In the genomic region with DNA sequence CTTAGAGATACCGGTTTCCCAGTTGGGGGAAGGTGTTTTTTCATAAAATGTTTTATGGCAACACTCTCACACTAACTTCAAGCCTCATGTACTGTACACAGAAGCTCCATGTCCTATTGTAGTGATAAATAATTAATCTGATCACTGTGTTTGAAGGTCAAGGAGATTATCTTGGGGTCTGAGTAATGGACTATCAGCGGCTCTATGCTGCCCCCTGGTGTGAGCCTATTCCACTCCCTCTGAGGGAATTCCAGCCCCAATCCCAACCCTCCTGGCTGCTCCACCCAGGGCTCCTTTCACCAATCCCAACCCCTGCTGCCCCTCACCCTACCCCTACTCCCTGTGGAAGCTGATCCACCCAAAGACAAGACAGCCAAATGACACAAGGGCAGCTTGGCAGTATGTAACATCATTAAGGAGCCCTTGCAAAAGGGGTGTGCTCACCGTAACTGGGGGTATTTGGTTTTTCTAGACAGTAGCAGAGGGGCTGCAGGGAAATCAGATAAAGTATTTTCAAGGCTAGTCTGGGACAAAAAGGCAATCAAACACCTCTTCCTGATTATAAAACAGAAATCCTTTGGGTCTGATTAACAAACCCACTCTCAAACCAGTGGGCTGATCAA, we compare ENCODE assay signal across 8 cellular contexts. TPM values are rescaled to one million over a fixed set of nuclear protein-coding genes. Genes with fewer than 3 reads are reported as not detected.
DNase-seq lines count a peak whose midpoint lies in the region; ATAC-seq, FAIRE-seq and TF ChIP-seq lines count a peak whose summit lies in the region.

No MANE protein-coding gene starts in this region.

- peak; percentile 92 for FAIRE-seq in GM12878 (lab: Jason Lieb, UNC)

- ATAC-seq in CD4-positive, CD25-positive, alpha-beta regulatory T cell (ENCODE audit: low read depth in 2 of 2): no peak
- peak; percentile 76 for ATAC-seq in GM12878

- RAD21 ChIA-PET in GM12878 (lab: Charles Lee; ENCODE audit: unreplicated experiment): interaction anchor here (0.8 to 2.4 kb wide), 7 partner anchors 30 to 97 kb away, joined by 3 to 11 read pairs (median 4); no protein-coding TSS in a partner anchor

- H3K27me3 ChIP-seq in CD4-positive, CD25-positive, alpha-beta regulatory T cell (ENCODE audit: control insufficient read depth, insufficient read depth, low read length): no peaks in the 10 kb centered on the region
- no peaks in the 10 kb centered on the region for H3K27me3 ChIP-seq in GM12878 (replicated peaks in 1 of 2; ENCODE audit: control insufficient read depth in 2 of 2, insufficient read depth in 2 of 2, low read length in 1 of 2)

- H3K9me3 Mint-ChIP-seq in CD4-positive, CD25-positive, alpha-beta regulatory T cell: no peaks in the 10 kb centered on the region

- no peak overlapping the region for H3K4me2 ChIP-seq in GM12878 (ENCODE audit: control insufficient read depth, insufficient read depth)

- CTCF ChIA-PET in GM12878 (lab: Yijun Ruan, JAX): interaction anchor here (0.6 to 5.5 kb wide), 24 partner anchors 8 to 210 kb away, joined by 3 to 124 read pairs (median 4); a partner anchor contains a TSS

- H3K27ac ChIP-seq in CD4-positive, CD25-positive, alpha-beta regulatory T cell (ENCODE audit: insufficient read depth, low read length, poor library complexity, severe bottlenecking): no peak overlapping the region
- H3K27ac ChIP-seq in GM12878 (ENCODE audit: control insufficient read depth, insufficient read depth): no peak overlapping the region

- SMC1A ChIA-PET in GM12878 (lab: Charles Lee; ENCODE audit: uncharacterized antibody, unreplicated experiment): interaction anchor here (0.6 to 5.1 kb wide), 15 partner anchors 15 to 213 kb away, joined by 3 to 73 read pairs (median 4); no protein-coding TSS in a partner anchor

- WGBS in GM12878 (ENCODE audit: insufficient coverage, insufficient replicate concordance, low lambda C conversion rate, missing lambda C conversion rate): 31% methylated on average over 3 of the region's 3 CpGs

- no peaks in the 10 kb centered on the region for H4K20me1 ChIP-seq in GM12878 (ENCODE audit: control insufficient read depth, insufficient read depth)

- peaks cover 5% of the 10 kb centered on the region for H3K79me2 ChIP-seq in GM12878 (ENCODE audit: control insufficient read depth, insufficient read depth, low read length)

- no peak overlapping the region for H2AFZ ChIP-seq in GM12878 (ENCODE audit: control insufficient read depth, low read depth, low read length)

- no peak overlapping the region for H3K4me3 Mint-ChIP-seq in CD4-positive, CD25-positive, alpha-beta regulatory T cell

- no peaks in the 10 kb centered on the region for H3K4me1 ChIP-seq in CD4-positive, CD25-positive, alpha-beta regulatory T cell (ENCODE audit: control insufficient read depth, insufficient read depth, low read length, poor library complexity, severe bottlenecking)
- H3K4me1 ChIP-seq in GM12878 (ENCODE audit: control insufficient read depth, insufficient read depth, low read length): no peaks in the 10 kb centered on the region

- H3K36me3 ChIP-seq in CD4-positive, CD25-positive, alpha-beta regulatory T cell (ENCODE audit: control insufficient read depth, insufficient read depth, low read length): peaks cover 57% of the 10 kb centered on the region
- H3K36me3 ChIP-seq in GM12878 (ENCODE audit: control insufficient read depth in 2 of 2, insufficient read depth in 2 of 2, low read length in 1 of 2): peaks cover 30 to 45% of the 10 kb centered on the region in 2 experiments

- intact Hi-C loops in GM12878 (cut with micrococcal nuclease; ENCODE audit: unreplicated experiment): loop anchor here (1.0 kb wide), 2 partner anchors 63 to 97 kb away; no protein-coding TSS in a partner anchor

- peak overlapping the region in 1 of 3 donors; percentile 71 for H3K27ac Mint-ChIP-seq in CD4-positive, CD25-positive, alpha-beta regulatory T cell

- peak; percentile 10 to 24 (median 23) for DNase-seq in CD4-positive, CD25-positive, alpha-beta regulatory T cell
- DNase-seq in HCEC 1CT: peak; percentile 15
- peak; percentile 13 for DNase-seq in RPMI8226
- no peak for DNase-seq in GM12878 (ENCODE audit: low read depth, low spot score)
- DNase-seq in islet precursor cell: peak; percentile 90
- DNase-seq in stimulated activated CD4-positive, alpha-beta T cell treated with anti-CD3 and anti-CD28 coated beads, Interleukin-4, amount 100 ng/mL, for 4 hours: peak; percentile 7 to 55
- no peak for DNase-seq in SKM-1 treated with dmso at 0.1 percent for 144 hours (lab: John Stamatoyannopoulos, UW; ENCODE audit: unreplicated experiment)
- no peak for DNase-seq in SIG-M5 (lab: John Stamatoyannopoulos, UW)

- TF ChIP-seq EP300 in GM12878 (IDR thresholded peaks at IDR 0.05; ENCODE audit: borderline replicate concordance in 1 of 2, control insufficient read depth in 1 of 2, low read depth in 2 of 2, low read length in 2 of 2): no peak

- peaks cover 0 to 7% (median 4%) of the 10 kb centered on the region in 4 donors for H3K4me1 Mint-ChIP-seq in CD4-positive, CD25-positive, alpha-beta regulatory T cell

- H3K4me3 ChIP-seq in CD4-positive, CD25-positive, alpha-beta regulatory T cell (ENCODE audit: low read depth, low read length): no peak overlapping the region
- no peak overlapping the region for H3K4me3 ChIP-seq in GM12878

- no peak overlapping the region for H3K9ac ChIP-seq in GM12878 (ENCODE audit: control insufficient read depth, insufficient read depth, low read length)

- TF ChIP-seq POLR2A in GM12878 (IDR thresholded peaks at IDR 0.05; ENCODE audit: low read depth, low read length): no peak

- no TSS peak for BruUV-seq in GM12878 (replicated peaks; lab: Mats Ljungman, UMichigan)

- H3K36me3 Mint-ChIP-seq in CD4-positive, CD25-positive, alpha-beta regulatory T cell: peaks cover 46% of the 10 kb centered on the region

- POLR2A ChIA-PET in GM12878 (lab: Charles Lee): no interaction called here

- TF ChIP-seq CTCF in GM12878 (IDR thresholded peaks at IDR 0.05 in 2 of 3, conservative IDR thresholded peaks at IDR 0.05 in 1 of 3; ENCODE audit: control insufficient read depth in 2 of 3, extremely low read depth in 1 of 3, insufficient read depth in 1 of 3, low read depth in 3 of 3, low read length in 3 of 3): peak; percentile 69 to 82 (median 81)

- no peaks in the 10 kb centered on the region for H3K9me3 ChIP-seq in CD4-positive, CD25-positive, alpha-beta regulatory T cell (ENCODE audit: control insufficient read depth in 2 of 2, low read length in 2 of 2)
- no peaks in the 10 kb centered on the region for H3K9me3 ChIP-seq in GM12878 (replicated peaks; ENCODE audit: control insufficient read depth, insufficient read depth, low read length)

- peak; percentile 68 for TF ChIP-seq RAD21 in GM12878 (IDR thresholded peaks at IDR 0.05; ENCODE audit: insufficient read depth, low read depth, low read length)

- H3K27me3 Mint-ChIP-seq in CD4-positive, CD25-positive, alpha-beta regulatory T cell: no peaks in the 10 kb centered on the region

- in situ Hi-C loops in GM12878 (cut with MboI): loop anchor here (5.0 kb wide), 2 partner anchors 59 to 94 kb away; no protein-coding TSS in a partner anchor

RNA-seq across cellular contexts. Expression of a gene that starts 22.3 kb away (rescaled TPM):
- 44.6 TPM for total RNA-seq in CD4-positive, CD25-positive, alpha-beta regulatory T cell
- 10 to 100 TPM; 12.0 to 16.1 (median 13.6) TPM for polyA plus RNA-seq in CD4-positive, CD25-positive, alpha-beta regulatory T cell
- total RNA-seq in GM12878 (2013; cell fraction: nucleolus; rRNA removed): 182 and 200 TPM in 2 replicates
- total RNA-seq in GM12878 (2014; rRNA removed) (36.7 and 38.5 TPM in 2 replicates), GM12878 (2014; rRNA removed; fragmentation: Illumina TruSeq; extraction: Trizol) (24.2 and 25.7 TPM in 2 replicates), GM12878 (2021) (34.2 and 35.2 TPM in 2 replicates)
- 19.5 TPM for polyA plus RNA-seq in GM12878 (2011; ENCODE audit: low read depth)
- polyA plus RNA-seq in GM12878 (2011; rRNA removed) (36.5 and 52.5 TPM in 2 replicates), GM12878 (2014; fragmentation: Illumina TruSeq; extraction: Trizol) (27.3 and 31.1 TPM in 2 replicates), GM12878 (2014; fragmentation: Nextera tagmentation; extraction: Ambion mirVana) (10 to 100 TPM; 11.7 to 12.3 TPM), GM12878 (2014; rRNA removed) (32.4 and 34.4 TPM in 2 replicates), GM12878 (2016; fragmentation: Nextera tagmentation; extraction: Ambion mirVana) (10 to 100 TPM; 28.7 to 30.5 TPM)
- polyA plus RNA-seq in GM12878 (2011; cell fraction: cytosol; rRNA removed): 35.8 and 37.7 TPM in 2 replicates
- polyA plus RNA-seq in GM12878 (2011; cell fraction: nucleus; rRNA removed): 119 and 130 TPM in 2 replicates
- 26.4 and 30.0 TPM in 2 replicates for polyA plus RNA-seq in GM12878 (2012)
- polyA minus RNA-seq in GM12878 (2011; rRNA and poly(A)+ RNA removed): 40.2 and 41.4 TPM in 2 replicates
- 14.2 and 15.0 TPM in 2 replicates for polyA minus RNA-seq in GM12878 (2011; cell fraction: cytosol; rRNA and poly(A)+ RNA removed)
- polyA minus RNA-seq in GM12878 (2011; cell fraction: nucleus; rRNA and poly(A)+ RNA removed): 43.3 and 49.2 TPM in 2 replicates

RNA-seq across cellular contexts. Expression of a gene that starts 22.4 kb away (rescaled TPM):
- total RNA-seq in CD4-positive, CD25-positive, alpha-beta regulatory T cell: 27.3 TPM
- 10 to 100 TPM; 25.5 to 34.7 (median 29.1) TPM for polyA plus RNA-seq in CD4-positive, CD25-positive, alpha-beta regulatory T cell
- total RNA-seq in GM12878 (2013; cell fraction: nucleolus; rRNA removed): 14.9 and 17.6 TPM in 2 replicates
- 17.2 and 17.7 TPM in 2 replicates for total RNA-seq in GM12878 (2014; rRNA removed)
- 21.2 and 26.4 TPM in 2 replicates for total RNA-seq in GM12878 (2014; rRNA removed; fragmentation: Illumina TruSeq; extraction: Trizol)
- total RNA-seq in GM12878 (2021): 27.5 and 32.9 TPM in 2 replicates
- 9.4 TPM for polyA plus RNA-seq in GM12878 (2011; ENCODE audit: low read depth)
- 50.5 and 55.9 TPM in 2 replicates for polyA plus RNA-seq in GM12878 (2011; rRNA removed)
- 20.4 and 32.3 TPM in 2 replicates for polyA plus RNA-seq in GM12878 (2011; cell fraction: cytosol; rRNA removed)
- polyA plus RNA-seq in GM12878 (2011; cell fraction: nucleus; rRNA removed): 16.9 and 17.7 TPM in 2 replicates
- polyA plus RNA-seq in GM12878 (2012): 9.4 and 18.9 TPM in 2 replicates
- 31.5 and 41.6 TPM in 2 replicates for polyA plus RNA-seq in GM12878 (2014; fragmentation: Illumina TruSeq; extraction: Trizol)
- 10 to 100 TPM in 1 of 2 experiments, 1 to 10 TPM in 1; 4.1 to 15.4 TPM for polyA plus RNA-seq in GM12878 (2014; fragmentation: Nextera tagmentation; extraction: Ambion mirVana)
- 22.3 and 27.4 TPM in 2 replicates for polyA plus RNA-seq in GM12878 (2014; rRNA removed)
- polyA plus RNA-seq in GM12878 (2016; fragmentation: Nextera tagmentation; extraction: Ambion mirVana): 10 to 100 TPM; 42.9 to 50.6 TPM
- polyA minus RNA-seq in GM12878 (2011; rRNA and poly(A)+ RNA removed): 30.7 and 36.9 TPM in 2 replicates
- polyA minus RNA-seq in GM12878 (2011; cell fraction: cytosol; rRNA and poly(A)+ RNA removed): 7.6 and 9.1 TPM in 2 replicates
- polyA minus RNA-seq in GM12878 (2011; cell fraction: nucleus; rRNA and poly(A)+ RNA removed): 4.8 and 7.7 TPM in 2 replicates

RNA-seq across cellular contexts. Expression of a gene that starts 32.2 kb away (rescaled TPM):
- 4.3 TPM for total RNA-seq in CD4-positive, CD25-positive, alpha-beta regulatory T cell
- 1 to 10 TPM; 3.1 to 8.5 (median 4.4) TPM for polyA plus RNA-seq in CD4-positive, CD25-positive, alpha-beta regulatory T cell
- total RNA-seq in GM12878 (2013; cell fraction: nucleolus; rRNA removed): 8.5 and 10.4 TPM in 2 replicates
- total RNA-seq in GM12878 (2014; rRNA removed) (10.4 and 10.8 TPM in 2 replicates), GM12878 (2014; rRNA removed; fragmentation: Illumina TruSeq; extraction: Trizol) (5.0 and 5.3 TPM in 2 replicates), GM12878 (2021) (10.6 TPM in 2 replicates)
- polyA plus RNA-seq in GM12878 (2011; ENCODE audit: low read depth): 2.3 TPM
- polyA plus RNA-seq in GM12878 (2011; rRNA removed) (6.2 and 7.7 TPM in 2 replicates), GM12878 (2014; fragmentation: Illumina TruSeq; extraction: Trizol) (3.5 and 5.1 TPM in 2 replicates), GM12878 (2014; fragmentation: Nextera tagmentation; extraction: Ambion mirVana) (1 to 10 TPM; 1.6 to 2.3 TPM), GM12878 (2014; rRNA removed) (9.0 TPM in 2 replicates), GM12878 (2016; fragmentation: Nextera tagmentation; extraction: Ambion mirVana) (1 to 10 TPM; 1.6 to 3.2 TPM)
- 7.7 and 8.5 TPM in 2 replicates for polyA plus RNA-seq in GM12878 (2011; cell fraction: cytosol; rRNA removed)
- 6.9 and 7.5 TPM in 2 replicates for polyA plus RNA-seq in GM12878 (2011; cell fraction: nucleus; rRNA removed)
- 3.4 and 4.4 TPM in 2 replicates for polyA plus RNA-seq in GM12878 (2012)
- 10.2 and 15.7 TPM in 2 replicates for polyA minus RNA-seq in GM12878 (2011; rRNA and poly(A)+ RNA removed)
- polyA minus RNA-seq in GM12878 (2011; cell fraction: cytosol; rRNA and poly(A)+ RNA removed): 3.7 and 5.5 TPM in 2 replicates
- polyA minus RNA-seq in GM12878 (2011; cell fraction: nucleus; rRNA and poly(A)+ RNA removed): 4.5 and 6.3 TPM in 2 replicates

RNA-seq across cellular contexts. Expression of a gene that starts 51.0 kb away (rescaled TPM):
- total RNA-seq in CD4-positive, CD25-positive, alpha-beta regulatory T cell: 109 TPM
- 10 to 100 TPM; 31.9 to 43.7 (median 39.2) TPM for polyA plus RNA-seq in CD4-positive, CD25-positive, alpha-beta regulatory T cell
- total RNA-seq in GM12878 (2013; cell fraction: nucleolus; rRNA removed): 70.0 and 73.7 TPM in 2 replicates
- 31.7 and 34.6 TPM in 2 replicates for total RNA-seq in GM12878 (2014; rRNA removed)
- 28.3 and 32.2 TPM in 2 replicates for total RNA-seq in GM12878 (2014; rRNA removed; fragmentation: Illumina TruSeq; extraction: Trizol)
- total RNA-seq in GM12878 (2021): 35.6 and 42.2 TPM in 2 replicates
- 17.4 TPM for polyA plus RNA-seq in GM12878 (2011; ENCODE audit: low read depth)
- polyA plus RNA-seq in GM12878 (2011; rRNA removed): 36.5 and 43.3 TPM in 2 replicates
- polyA plus RNA-seq in GM12878 (2011; cell fraction: cytosol; rRNA removed): 38.1 and 44.3 TPM in 2 replicates
- polyA plus RNA-seq in GM12878 (2011; cell fraction: nucleus; rRNA removed): 70.3 and 74.9 TPM in 2 replicates
- polyA plus RNA-seq in GM12878 (2012): 23.4 and 24.1 TPM in 2 replicates
- polyA plus RNA-seq in GM12878 (2014; fragmentation: Illumina TruSeq; extraction: Trizol): 27.3 and 29.4 TPM in 2 replicates
- 10 to 100 TPM; 14.2 to 19.1 TPM for polyA plus RNA-seq in GM12878 (2014; fragmentation: Nextera tagmentation; extraction: Ambion mirVana)
- polyA plus RNA-seq in GM12878 (2014; rRNA removed): 23.1 and 31.6 TPM in 2 replicates
- 10 to 100 TPM; 35.9 to 40.1 TPM for polyA plus RNA-seq in GM12878 (2016; fragmentation: Nextera tagmentation; extraction: Ambion mirVana)
- polyA minus RNA-seq in GM12878 (2011; rRNA and poly(A)+ RNA removed): 66.5 and 75.2 TPM in 2 replicates
- 12.3 and 18.2 TPM in 2 replicates for polyA minus RNA-seq in GM12878 (2011; cell fraction: cytosol; rRNA and poly(A)+ RNA removed)
- 46.3 and 59.1 TPM in 2 replicates for polyA minus RNA-seq in GM12878 (2011; cell fraction: nucleus; rRNA and poly(A)+ RNA removed)

Comparison
In these comparisons a context has a peak if more than half of its experiments do, and no peak if none do; other contexts are left out.
1. DNase-seq: peak in CD4-positive, CD25-positive, alpha-beta regulatory T cell (3 of 3), HCEC 1CT (single experiment), RPMI8226 (single experiment), islet precursor cell (single experiment) and stimulated activated CD4-positive, alpha-beta T cell treated with anti-CD3 and anti-CD28 coated beads, Interleukin-4, amount 100 ng/mL, for 4 hours (2 of 2); none in GM12878 (single experiment), SKM-1 treated with dmso at 0.1 percent for 144 hours (single experiment) and SIG-M5 (single experiment).